Comparison of ENCODE assay signal across 10 cellular contexts in genomic region chr17:57574040-57574513, GRCh38.
A peak's percentile ranks its signal among the peaks of the same experiment; 100 is the strongest.
DNase-seq lines count a peak whose midpoint lies in the region; ATAC-seq and TF ChIP-seq lines count a peak whose summit lies in the region.
"Had no signal": no experiment of that assay in that cellular context is flagged by ENCODE, and none has a peak within 500 bp of the region (broad histone marks: within the 10 kb centered on the region; RNA-seq: fewer than 3 reads in every experiment).

No MANE protein-coding gene starts in this region.

- H3K4me3 ChIP-seq in LNCaP clone FGC (ENCODE audit: low read depth, low read length) = no peak overlapping the region
- H3K4me3 ChIP-seq: upper lobe of left lung had no signal

- no peak for ATAC-seq in HG03025 (IDR thresholded peaks at IDR 0.05; ENCODE audit: low FRiP score, unreplicated experiment)

- CTCF ChIA-PET in GM10248 (lab: Yijun Ruan, JAX) = interaction anchor here (1.0 to 1.7 kb wide), 2 partner anchors 21 to 24 kb away, joined by 3 to 7 read pairs; no protein-coding TSS in a partner anchor

- H3K27ac ChIP-seq in 22Rv1 (peak overlapping the region; percentile 53), layer of hippocampus (ENCODE audit: low read depth, low read length) (peak overlapping the region; percentile 69)
- H3K27ac ChIP-seq: upper lobe of left lung had no signal

- H3K27me3 ChIP-seq in layer of hippocampus (ENCODE audit: control insufficient read depth, insufficient read depth, low read length) = no peaks in the 10 kb centered on the region
- H3K27me3 ChIP-seq: upper lobe of left lung had no signal

- TF ChIP-seq CTCF in 22Rv1 (IDR thresholded peaks at IDR 0.05) (no peak), LNCaP clone FGC (IDR thresholded peaks at IDR 0.05; ENCODE audit: control insufficient read depth, extremely low read depth, insufficient read depth) (0 out of 2 replicates have a peak, but pooled peaks have one; percentile 4), GM10248 (IDR thresholded peaks at IDR 0.05; ENCODE audit: control extremely low read depth, extremely low read depth, low read depth, missing control alignments) (no peak)

- POLR2A ChIA-PET in GM10248 (lab: Yijun Ruan, JAX) = interaction anchor here (0.7 kb wide), 1 partner anchor 83 kb away, joined by 6 read pairs; no protein-coding TSS in a partner anchor

- DNase-seq in LNCaP clone FGC (ENCODE audit: low read depth) (peak; percentile 91), cerebellar cortex (ENCODE audit: low spot score) (peak; percentile 41), SW480 (ENCODE audit: low spot score) (no peak), cortex of kidney (lab: John Stamatoyannopoulos, UW) (no peak), GM10248 (ENCODE audit: extremely low spot score) (no peak)
- DNase-seq: activated CD4-positive, alpha-beta T cell treated with anti-CD3 and anti-CD28 coated beads, Interleukin-2, amount 10 ng/mL, durations not matched to agents 7 days and 5 days; upper lobe of left lung had no signal

Comparison
In these comparisons a context has a peak if more than half of its experiments do, and no peak if none do; other contexts are left out.
1. DNase-seq: peak in LNCaP clone FGC (single experiment) and cerebellar cortex (single experiment); none in SW480 (single experiment), cortex of kidney (single experiment) and GM10248 (single experiment).